28 cellular contexts compared by ENCODE assay signal in the genomic region with DNA sequence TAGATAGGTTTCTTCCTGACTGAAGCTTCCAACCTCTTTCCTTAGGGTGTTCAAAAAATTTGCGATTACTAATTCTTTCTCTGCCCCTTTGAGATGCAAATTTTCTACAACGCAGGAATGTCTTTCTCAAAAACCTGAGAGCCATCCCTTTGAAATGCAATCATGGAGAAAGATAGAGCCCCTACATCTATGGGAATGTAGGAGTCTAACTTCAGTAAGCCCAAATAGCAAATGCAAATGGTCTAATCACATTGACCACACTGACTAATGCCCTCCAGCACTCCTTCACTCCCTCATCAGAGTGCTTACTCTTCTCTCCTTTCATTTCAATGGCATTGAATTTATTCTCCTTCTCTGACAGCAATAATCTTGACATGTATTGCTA.
"Had no signal": no experiment of that assay in that cellular context is flagged by ENCODE, and none has a peak within 500 bp of the region (broad histone marks: within the 10 kb centered on the region; RNA-seq: fewer than 3 reads in every experiment).

No MANE protein-coding gene starts in this region.

- H3K9me3 ChIP-seq: left lung, neutrophil, ovary, prostate gland, spleen, thyroid gland, upper lobe of right lung had no signal

- H3K27ac Mint-ChIP-seq: activated CD4-positive, alpha-beta T cell treated with anti-CD3 and anti-CD28 coated beads, Interleukin-2, amount 10 ng/mL, durations not matched to agents 7 days and 5 days; activated CD8-positive, alpha-beta T cell treated with anti-CD3 and anti-CD28 coated beads for 36 hours; activated naive CD8-positive, alpha-beta T cell treated with anti-CD3 and anti-CD28 coated beads, Interleukin-2, amount 50 U/mL, for 24 hours; activated T-helper 1 cell treated with anti-CD3 and anti-CD28 coated beads, Interleukin-12 subunit alpha, Interleukin-12 subunit beta, Interleukin-2, Interleukin-4 antibody, amounts not matched to agents 30 ng/mL and 10 ng/mL and 1 ng/mL, durations not matched to agents 14 hours and 24 hours and 36 hours; dendritic cell treated with granulocyte-macrophage colony-stimulating factor and Interleukin-4, amounts not matched to agents 40 ng/mL and 50 ng/mL, for 4 days; immature natural killer cell; naive thymus-derived CD8-positive, alpha-beta T cell; stimulated activated naive CD8-positive, alpha-beta T cell treated with anti-CD3 and anti-CD28 coated beads, Interleukin-15, Interleukin-2, amounts not matched to agents 100 ng/mL and 50 ng/mL, for 24 hours had no signal

- H3K27ac ChIP-seq: brain microvascular endothelial cell, left lung, neutrophil, ovary, prostate gland, spleen, thyroid gland, upper lobe of right lung had no signal

- H3K4me3 ChIP-seq: left lung, lung, ovary, prostate gland, spleen, thyroid gland, upper lobe of right lung had no signal

- H3K27me3 ChIP-seq: brain microvascular endothelial cell, left lung, neutrophil, ovary, spleen, thyroid gland, upper lobe of right lung had no signal

- H3K4me1 Mint-ChIP-seq: activated CD4-positive, alpha-beta T cell treated with anti-CD3 and anti-CD28 coated beads, Interleukin-2, amount 10 ng/mL, durations not matched to agents 7 days and 5 days; activated naive CD8-positive, alpha-beta T cell treated with anti-CD3 and anti-CD28 coated beads, Interleukin-2, amount 50 U/mL, for 24 hours; immature natural killer cell; naive thymus-derived CD8-positive, alpha-beta T cell had no signal

- H3K27me3 Mint-ChIP-seq: activated CD8-positive, alpha-beta T cell treated with anti-CD3 and anti-CD28 coated beads for 36 hours; activated naive CD8-positive, alpha-beta T cell treated with anti-CD3 and anti-CD28 coated beads, Interleukin-2, amount 50 U/mL, for 24 hours; dendritic cell treated with granulocyte-macrophage colony-stimulating factor and Interleukin-4, amounts not matched to agents 40 ng/mL and 50 ng/mL, for 4 days; stimulated activated naive CD8-positive, alpha-beta T cell treated with anti-CD3 and anti-CD28 coated beads, Interleukin-15, Interleukin-2, amounts not matched to agents 100 ng/mL and 50 ng/mL, for 24 hours had no signal

- H3K36me3 Mint-ChIP-seq: immature natural killer cell; naive thymus-derived CD8-positive, alpha-beta T cell had no signal

- H3K36me3 ChIP-seq: brain microvascular endothelial cell, left lung, neutrophil, ovary, prostate gland, spleen, thyroid gland, upper lobe of right lung had no signal

- ATAC-seq: activated CD8-positive, alpha-beta T cell treated with anti-CD3 and anti-CD28 coated beads for 36 hours; activated naive CD8-positive, alpha-beta T cell treated with anti-CD3 and anti-CD28 coated beads, Interleukin-2, amount 50 U/mL, for 24 hours; esophagus mucosa; left lung; naive thymus-derived CD8-positive, alpha-beta T cell; upper lobe of right lung had no signal

- H3K9me3 Mint-ChIP-seq: activated CD4-positive, alpha-beta T cell treated with anti-CD3 and anti-CD28 coated beads, Interleukin-2, amount 10 ng/mL, durations not matched to agents 7 days and 5 days; activated CD8-positive, alpha-beta T cell treated with anti-CD3 and anti-CD28 coated beads for 36 hours; activated naive CD8-positive, alpha-beta T cell treated with anti-CD3 and anti-CD28 coated beads, Interleukin-2, amount 50 U/mL, for 24 hours; activated T-helper 1 cell treated with anti-CD3 and anti-CD28 coated beads, Interleukin-12 subunit alpha, Interleukin-12 subunit beta, Interleukin-2, Interleukin-4 antibody, amounts not matched to agents 30 ng/mL and 10 ng/mL and 1 ng/mL, durations not matched to agents 14 hours and 24 hours and 36 hours; dendritic cell treated with granulocyte-macrophage colony-stimulating factor and Interleukin-4, amounts not matched to agents 40 ng/mL and 50 ng/mL, for 4 days; stimulated activated naive CD8-positive, alpha-beta T cell treated with anti-CD3 and anti-CD28 coated beads, Interleukin-15, Interleukin-2, amounts not matched to agents 100 ng/mL and 50 ng/mL, for 24 hours had no signal

- H3K4me1 ChIP-seq: left lung, prostate gland, spleen, thyroid gland, upper lobe of right lung had no signal

- H3K4me3 Mint-ChIP-seq: activated CD4-positive, alpha-beta T cell treated with anti-CD3 and anti-CD28 coated beads, Interleukin-2, amount 10 ng/mL, durations not matched to agents 7 days and 5 days; activated CD8-positive, alpha-beta T cell treated with anti-CD3 and anti-CD28 coated beads for 36 hours; activated naive CD8-positive, alpha-beta T cell treated with anti-CD3 and anti-CD28 coated beads, Interleukin-2, amount 50 U/mL, for 24 hours; activated T-helper 1 cell treated with anti-CD3 and anti-CD28 coated beads, Interleukin-12 subunit alpha, Interleukin-12 subunit beta, Interleukin-2, Interleukin-4 antibody, amounts not matched to agents 30 ng/mL and 10 ng/mL and 1 ng/mL, durations not matched to agents 14 hours and 24 hours and 36 hours; dendritic cell treated with granulocyte-macrophage colony-stimulating factor and Interleukin-4, amounts not matched to agents 40 ng/mL and 50 ng/mL, for 4 days; immature natural killer cell; naive thymus-derived CD8-positive, alpha-beta T cell; stimulated activated naive CD8-positive, alpha-beta T cell treated with anti-CD3 and anti-CD28 coated beads, Interleukin-15, Interleukin-2, amounts not matched to agents 100 ng/mL and 50 ng/mL, for 24 hours had no signal

- DNase-seq: activated CD4-positive, alpha-beta T cell treated with anti-CD3 and anti-CD28 coated beads, Interleukin-2, amount 10 ng/mL, durations not matched to agents 7 days and 5 days; activated CD4-positive, CD25-positive, alpha-beta regulatory T cell treated with anti-CD3 and anti-CD28 coated beads, Interleukin-2, amount 50 U/mL, for 72 hours; activated CD8-positive, alpha-beta T cell treated with anti-CD3 and anti-CD28 coated beads for 36 hours; activated gamma-delta T cell; activated naive CD4-positive, alpha-beta T cell treated with anti-CD3 and anti-CD28 coated beads, Interleukin-2, amount 50 U/mL, for 16 hours; activated naive CD8-positive, alpha-beta T cell treated with anti-CD3 and anti-CD28 coated beads, Interleukin-2, amount 50 U/mL, for 24 hours; anterior cingulate cortex; brain microvascular endothelial cell; caudate nucleus; effector CD8-positive, alpha-beta T cell; hippocampal formation; immature natural killer cell; kidney glomerular epithelial cell; left lung; naive thymus-derived CD8-positive, alpha-beta T cell; ovary; spleen; stimulated activated CD4-positive, alpha-beta T cell treated with anti-CD3 and anti-CD28 coated beads, Interleukin-4, amount 100 ng/mL, for 24 hours; substantia nigra; thyroid gland; upper lobe of right lung had no signal
